In the genomic region with DNA sequence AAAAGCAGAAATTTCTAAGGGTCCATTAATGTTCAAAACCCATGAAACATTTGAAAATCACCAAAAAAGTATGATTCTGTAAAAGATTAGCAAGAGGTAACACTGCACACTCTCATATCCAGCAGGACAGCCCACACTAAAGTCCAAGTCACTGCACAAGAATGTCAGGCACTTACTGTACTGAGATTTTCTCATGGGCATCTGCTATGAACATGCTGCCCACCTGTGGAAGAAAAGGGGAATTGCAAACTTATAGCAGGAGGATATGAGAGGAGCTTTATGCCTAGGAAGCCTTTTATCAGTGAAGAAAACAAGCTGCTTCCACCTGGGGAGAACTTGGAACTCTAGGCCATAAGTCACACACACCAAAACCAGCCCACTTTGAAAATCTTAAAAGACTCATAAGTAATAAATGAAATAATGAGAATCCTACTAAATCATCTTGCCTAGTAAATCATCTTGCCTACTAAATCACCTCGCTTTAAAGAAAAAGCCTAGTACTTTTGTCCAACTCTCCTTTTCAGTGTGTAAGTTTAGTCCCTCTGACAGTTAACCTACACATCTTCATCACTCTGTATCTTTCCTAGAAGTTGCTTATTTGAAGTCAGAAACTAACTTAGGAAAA, we compare ENCODE assay signal across 8 cellular contexts. TPM values are rescaled to one million over a fixed set of nuclear protein-coding genes. Genes with fewer than 3 reads are reported as not detected.
DNase-seq lines count a peak whose midpoint lies in the region; ATAC-seq, FAIRE-seq and TF ChIP-seq lines count a peak whose summit lies in the region.

No MANE protein-coding gene starts in this region.

- H2AFZ ChIP-seq in astrocyte (ENCODE audit: low read depth, low read length) = no peak overlapping the region

- H4K20me1 ChIP-seq in astrocyte (ENCODE audit: insufficient read depth, low read length) = peaks cover 3% of the 10 kb centered on the region

- H3K9me3 ChIP-seq in astrocyte (ENCODE audit: insufficient read depth, low read depth, low read length) = no peaks in the 10 kb centered on the region

- H3K36me3 Mint-ChIP-seq in astrocyte (ENCODE audit: low read depth, unreplicated experiment) = peaks cover 10% of the 10 kb centered on the region

- ATAC-seq in sciatic nerve = peak; percentile 95
- no peak for ATAC-seq in GM21390 (IDR thresholded peaks at IDR 0.05; ENCODE audit: unreplicated experiment)

- DNase-seq in AG08396 (ENCODE audit: low spot score) (peak; percentile 89), GM12864 (ENCODE audit: low read depth) (peak; percentile 58), Kasumi-1 (lab: John Stamatoyannopoulos, UW) (peak; percentile 92 to 97), RKO (ENCODE audit: low spot score) (peak; percentile 96), astrocyte (ENCODE audit: low read depth) (peak; percentile 86), hepatic stellate cell (ENCODE audit: low spot score) (peak; percentile 81), sciatic nerve (ENCODE audit: low spot score) (no peak)

- no peaks in the 10 kb centered on the region for H3K9me3 Mint-ChIP-seq in astrocyte (ENCODE audit: unreplicated experiment)

- H3K4me2 ChIP-seq in astrocyte (ENCODE audit: low read length) = peak overlapping the region; percentile 38

- no peak overlapping the region for H3K4me3 Mint-ChIP-seq in astrocyte (ENCODE audit: unreplicated experiment)

- H3K27me3 Mint-ChIP-seq in astrocyte (ENCODE audit: low read depth, unreplicated experiment) = no peaks in the 10 kb centered on the region

- peaks cover 9% of the 10 kb centered on the region for H3K36me3 ChIP-seq in astrocyte (ENCODE audit: insufficient read depth, low read length)

- H3K9ac ChIP-seq in astrocyte (ENCODE audit: low read length) = no peak overlapping the region

- no peak overlapping the region for H3K27ac ChIP-seq in astrocyte (ENCODE audit: low read depth, low read length)

- FAIRE-seq in astrocyte (lab: Jason Lieb, UNC) = peak; percentile 76

- TF ChIP-seq CTCF in GM12864 (IDR thresholded peaks at IDR 0.05; ENCODE audit: low read depth, low read length, missing control alignments) (peak; percentile 97), astrocyte (IDR thresholded peaks at IDR 0.05; ENCODE audit: insufficient read depth, low read depth, low read length) (peak; percentile 100)

- H3K4me1 Mint-ChIP-seq in astrocyte (ENCODE audit: low read depth, unreplicated experiment) = peaks cover 14% of the 10 kb centered on the region

- no peak overlapping the region for H3K4me3 ChIP-seq in GM12864 (ENCODE audit: low read depth, low read length)
- no peak overlapping the region for H3K4me3 ChIP-seq in astrocyte (ENCODE audit: insufficient read depth, low read depth, low read length)

- intact Hi-C loops in sciatic nerve (cut with DNase I) = loop anchor here (10.0 kb wide), 1 partner anchor 165 kb away; a partner anchor contains a TSS

- peak overlapping the region; percentile 35 for H3K27ac Mint-ChIP-seq in astrocyte (ENCODE audit: unreplicated experiment)

- H3K79me2 ChIP-seq in astrocyte (ENCODE audit: insufficient read depth, low read length) = no peaks in the 10 kb centered on the region

- H3K27me3 ChIP-seq in astrocyte (ENCODE audit: insufficient read depth, low read length) = no peaks in the 10 kb centered on the region

- H3K4me1 ChIP-seq in astrocyte (ENCODE audit: insufficient read depth, low read length) = peaks cover 6% of the 10 kb centered on the region

RNA-seq across cellular contexts. Expression of a gene that starts 46.1 kb away (rescaled TPM):
- 20.0 and 22.6 TPM in 2 replicates for total RNA-seq in astrocyte
- 30.9 TPM for total RNA-seq in sciatic nerve

RNA-seq across cellular contexts. Expression of a gene that starts 55.2 kb away (rescaled TPM):
- 23.0 and 24.4 TPM in 2 replicates for total RNA-seq in astrocyte
- 14.0 TPM for total RNA-seq in sciatic nerve
